7 cellular contexts compared by ENCODE assay signal in the genomic region with DNA sequence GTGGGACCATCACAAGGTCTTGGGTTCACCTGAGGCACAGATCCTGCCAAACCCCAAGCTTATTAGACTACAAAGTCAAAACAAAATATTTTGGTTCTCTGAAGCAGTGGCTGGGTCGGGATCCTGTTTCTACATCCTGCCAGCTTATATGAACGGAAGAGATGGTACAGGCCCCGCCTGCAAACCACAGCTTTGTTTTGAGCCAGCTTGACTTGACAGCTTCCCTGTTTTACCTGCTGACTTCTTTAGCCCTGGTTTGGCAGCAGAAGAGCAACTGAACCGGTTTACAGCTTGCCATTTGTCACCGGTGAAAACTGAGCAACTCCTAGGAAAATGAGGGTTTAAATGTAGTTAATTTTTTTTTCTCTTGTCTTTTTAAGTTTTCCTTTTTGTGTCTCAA. TPM values are rescaled to one million over a fixed set of nuclear protein-coding genes. Genes with fewer than 3 reads are reported as not detected.
DNase-seq lines count a peak whose midpoint lies in the region; ATAC-seq, FAIRE-seq and TF ChIP-seq lines count a peak whose summit lies in the region.

No MANE protein-coding gene starts in this region.

- peaks cover 23% of the 10 kb centered on the region for H3K9me1 ChIP-seq in IMR-90 (ENCODE audit: insufficient read depth, low read length)

- DNase-seq in IMR-90: no peak
- peak; percentile 78 for DNase-seq in T follicular helper cell (ENCODE audit: low read depth)
- peak; percentile 72 for DNase-seq in amniotic epithelial cell (ENCODE audit: low read depth)
- DNase-seq in left lung: peak in 1 of 2 donors; percentile 78
- peak; percentile 46 for DNase-seq in stimulated activated naive CD4-positive, alpha-beta T cell treated with Interleukin-2 at 50 U/mL for 16 hours (lab: John Stamatoyannopoulos, UW)
- DNase-seq in D721Med (ENCODE audit: insufficient read length, low spot score): no peak

- TF ChIP-seq CTCF in IMR-90 (conservative IDR thresholded peaks at IDR 0.05; ENCODE audit: low read depth, low read length) (no peak), left lung (IDR thresholded peaks at IDR 0.05) (no peak), D721Med (IDR thresholded peaks at IDR 0.05; ENCODE audit: insufficient read depth, missing control alignments) (no peak)

- H3K9ac ChIP-seq in IMR-90 (ENCODE audit: low read depth, low read length): no peak overlapping the region

- peak overlapping the region in 1 of 2 experiments; percentile 29; a peak in 1 of 4 replicates for H4K8ac ChIP-seq in IMR-90 (ENCODE audit: low read depth in 2 of 2, low read length in 2 of 2)

- in situ Hi-C loops in IMR-90 (cut with MboI; ENCODE audit: low sequenced_read_pairs): no loop called here

- POLR2A ChIA-PET in IMR-90 (lab: Charles Lee; ENCODE audit: unreplicated experiment): interaction anchor here (0.5 kb wide), 1 partner anchor 1066 kb away, joined by 6 read pairs; no protein-coding TSS in a partner anchor

- no peak for FAIRE-seq in D721Med (lab: Jason Lieb, UNC)

- no peak overlapping the region for H3K18ac ChIP-seq in IMR-90 (ENCODE audit: low read depth, low read length)

- H4K91ac ChIP-seq in IMR-90 (ENCODE audit: insufficient read depth, low read depth, low read length): no peak overlapping the region

- no peak overlapping the region for H3K4me2 ChIP-seq in IMR-90 (ENCODE audit: low read depth, low read length)

- H4K5ac ChIP-seq in IMR-90 (ENCODE audit: low read depth, low read length): no peak overlapping the region

- H2AFZ ChIP-seq in IMR-90 (replicated peaks; ENCODE audit: low read length, poor library complexity): no peak overlapping the region

- no peak for TF ChIP-seq POLR2A in IMR-90 (IDR thresholded peaks at IDR 0.05; ENCODE audit: low read depth, low read length)

- H2AK5ac ChIP-seq in IMR-90 (ENCODE audit: low read depth, low read length): no peak overlapping the region; the same call in 1 of the 2 replicates

- peaks cover 26% of the 10 kb centered on the region for H3K4me1 ChIP-seq in IMR-90 (ENCODE audit: control insufficient read depth, insufficient read depth, low read length)
- peaks cover 19 to 49% of the 10 kb centered on the region in 2 donors for H3K4me1 ChIP-seq in left lung

- no peak overlapping the region for H3K14ac ChIP-seq in IMR-90 (replicated peaks; ENCODE audit: low read depth, low read length)

- H2BK5ac ChIP-seq in IMR-90 (ENCODE audit: low read depth, low read length, poor library complexity, severe bottlenecking): no peak overlapping the region

- BruUV-seq in IMR-90 (replicated peaks; lab: Mats Ljungman, UMichigan): no TSS peak

- dilution Hi-C loops in IMR-90 (cut with HindIII; ENCODE audit: low sequenced_read_pairs, unreplicated experiment): no loop called here

- peaks cover 3% of the 10 kb centered on the region; the same call in 1 of the 2 replicates for H3K36me3 ChIP-seq in IMR-90 (ENCODE audit: control insufficient read depth, insufficient read depth, low read length)
- peaks cover 0 to 4% of the 10 kb centered on the region in 2 donors for H3K36me3 ChIP-seq in left lung

- H4K20me1 ChIP-seq in IMR-90 (ENCODE audit: insufficient read depth, low read length): peaks cover 78% of the 10 kb centered on the region

- H2BK20ac ChIP-seq in IMR-90 (ENCODE audit: low read depth, low read length): no peak overlapping the region

- 80% methylated on average over 2 of the region's 5 CpGs; no CpG with 5 or more reads in 1 of the 2 experiments for WGBS in IMR-90 (ENCODE audit: extremely low coverage in 2 of 2, insufficient read length in 1 of 2), 2 experiments

- no peaks in the 10 kb centered on the region for H3K27me3 ChIP-seq in IMR-90 (ENCODE audit: control insufficient read depth, insufficient read depth, low read length)
- H3K27me3 ChIP-seq in left lung: no peaks in the 10 kb centered on the region

- H3K79me1 ChIP-seq in IMR-90 (ENCODE audit: low read depth in 1 of 2, low read length in 2 of 2): peaks cover 29 to 83% of the 10 kb centered on the region in 2 experiments

- H2AK9ac ChIP-seq in IMR-90 (replicated peaks; ENCODE audit: low read depth, low read length, poor library complexity): peak overlapping the region; percentile 44

- no peak overlapping the region for H3K56ac ChIP-seq in IMR-90 (ENCODE audit: extremely low read depth, insufficient read depth, low read length)

- peak overlapping the region; percentile 28; the same call in 1 of the 2 replicates for H3K4ac ChIP-seq in IMR-90 (ENCODE audit: low read depth, low read length)

- CTCF ChIA-PET in IMR-90 (lab: Yijun Ruan, JAX): no interaction called here

- H2BK120ac ChIP-seq in IMR-90 (ENCODE audit: low read depth, low read length): no peak overlapping the region

- H2BK15ac ChIP-seq in IMR-90 (ENCODE audit: low read depth, low read length): no peak overlapping the region

- intact Hi-C loops in IMR-90 (cut with micrococcal nuclease): loop anchor here (5.0 to 10.0 kb wide), 2 partner anchors 36 to 123 kb away; no protein-coding TSS in a partner anchor
- intact Hi-C loops in left lung (cut with DNase I): no loop called here

- H3K4me3 ChIP-seq in IMR-90 (ENCODE audit: insufficient read depth, low read depth, low read length) (no peak overlapping the region), left lung (peak overlapping the region in 1 of 2 donors; percentile 8)

- no peak overlapping the region for H3K27ac ChIP-seq in IMR-90 (ENCODE audit: insufficient read depth, low read length)
- H3K27ac ChIP-seq in left lung: peak overlapping the region; percentile 71 to 84

- no peak overlapping the region for H3K23ac ChIP-seq in IMR-90 (ENCODE audit: low read depth, low read length)

- no peaks in the 10 kb centered on the region for H3K9me3 ChIP-seq in IMR-90 (ENCODE audit: control insufficient read depth, insufficient read depth, low read length)
- no peaks in the 10 kb centered on the region for H3K9me3 ChIP-seq in left lung

- no peak for TF ChIP-seq RAD21 in IMR-90 (IDR thresholded peaks at IDR 0.05; ENCODE audit: low read length)

- ATAC-seq in GM18909 (IDR thresholded peaks at IDR 0.05; ENCODE audit: poor library complexity, unreplicated experiment): peak; percentile 77
- ATAC-seq in IMR-90 (ENCODE audit: low read depth): no peak
- ATAC-seq in left lung: peak; percentile 84

TF ChIP-seq in IMR-90, 13 proteins besides CTCF, POLR2A, EP300 and RAD21:
- TF ChIP-seq, protein P1, sequence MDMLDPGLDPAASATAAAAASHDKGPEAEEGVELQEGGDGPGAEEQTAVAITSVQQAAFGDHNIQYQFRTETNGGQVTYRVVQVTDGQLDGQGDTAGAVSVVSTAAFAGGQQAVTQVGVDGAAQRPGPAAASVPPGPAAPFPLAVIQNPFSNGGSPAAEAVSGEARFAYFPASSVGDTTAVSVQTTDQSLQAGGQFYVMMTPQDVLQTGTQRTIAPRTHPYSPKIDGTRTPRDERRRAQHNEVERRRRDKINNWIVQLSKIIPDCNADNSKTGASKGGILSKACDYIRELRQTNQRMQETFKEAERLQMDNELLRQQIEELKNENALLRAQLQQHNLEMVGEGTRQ (IDR thresholded peaks at IDR 0.05; ENCODE audit: low read depth, low read length): no peak
- TF ChIP-seq BHLHE40 (IDR thresholded peaks at IDR 0.05; ENCODE audit: low read depth, low read length) (no peak), RFX5 (IDR thresholded peaks at IDR 0.05; ENCODE audit: low read depth, low read length) (no peak), MAFK (IDR thresholded peaks at IDR 0.05; ENCODE audit: low read depth, low read length) (no peak), CHD1 (IDR thresholded peaks at IDR 0.05; ENCODE audit: low read depth, low read length) (no peak), CEBPB (IDR thresholded peaks at IDR 0.05; ENCODE audit: low read depth, low read length) (no peak)

RNA-seq across cellular contexts. Expression of a gene that starts 11.4 kb away (rescaled TPM):
- 7.3 and 8.6 TPM in 2 replicates for total RNA-seq in IMR-90 (2012; rRNA removed)
- polyA plus RNA-seq in IMR-90 (2012; rRNA removed): 29.0 and 32.0 TPM in 2 replicates
- 22.7 and 37.8 TPM in 2 replicates for polyA plus RNA-seq in IMR-90 (2012; cell fraction: cytosol; rRNA removed)
- polyA plus RNA-seq in IMR-90 (2012; cell fraction: nucleus; rRNA removed; ENCODE audit: low replicate concordance): 54.0 and 75.8 TPM in 2 replicates
- total RNA-seq in left lung: 10 to 100 TPM; 53.7 to 54.7 TPM

RNA-seq across cellular contexts. Expression of a gene that starts 29.3 kb away (rescaled TPM):
- total RNA-seq in IMR-90 (2012; rRNA removed) (120 and 164 TPM in 2 replicates), left lung (100 to 1,000 TPM; 122 to 160 TPM)
- 110 and 122 TPM in 2 replicates for polyA plus RNA-seq in IMR-90 (2012; rRNA removed)
- 69.3 and 85.8 TPM in 2 replicates for polyA plus RNA-seq in IMR-90 (2012; cell fraction: cytosol; rRNA removed)
- 115 and 125 TPM in 2 replicates for polyA plus RNA-seq in IMR-90 (2012; cell fraction: nucleus; rRNA removed; ENCODE audit: low replicate concordance)

RNA-seq across cellular contexts. Expression of a gene that starts 32.5 kb away (rescaled TPM):
- total RNA-seq in IMR-90 (2012; rRNA removed) (not detected in 2 replicates), left lung (not detected)
- 0.19 TPM in 2 replicates for polyA plus RNA-seq in IMR-90 (2012; rRNA removed)
- polyA plus RNA-seq in IMR-90 (2012; cell fraction: cytosol; rRNA removed): 0.04 and 0.35 TPM in 2 replicates
- polyA plus RNA-seq in IMR-90 (2012; cell fraction: nucleus; rRNA removed; ENCODE audit: low replicate concordance): 0.28 and 0.32 TPM in 2 replicates

RNA-seq across cellular contexts. Expression of a gene that starts 55.2 kb away (rescaled TPM):
- total RNA-seq in IMR-90 (2012; rRNA removed) (0.18 and 0.28 TPM in 2 replicates), left lung (1 to 10 TPM; 1.2 to 2.6 TPM)
- 0.91 and 1.0 TPM in 2 replicates for polyA plus RNA-seq in IMR-90 (2012; rRNA removed)
- polyA plus RNA-seq in IMR-90 (2012; cell fraction: cytosol; rRNA removed): 0.80 and 1.8 TPM in 2 replicates
- 0.27 and 0.28 TPM in 2 replicates for polyA plus RNA-seq in IMR-90 (2012; cell fraction: nucleus; rRNA removed; ENCODE audit: low replicate concordance)

Comparison
In these comparisons a context has a peak if more than half of its experiments do, and no peak if none do; other contexts are left out.
1. DNase-seq: peak in T follicular helper cell (single experiment), amniotic epithelial cell (single experiment) and stimulated activated naive CD4-positive, alpha-beta T cell treated with Interleukin-2 at 50 U/mL for 16 hours (single experiment); none in IMR-90 (single experiment) and D721Med (single experiment).